ENCODE assay signal across 1 cellular context in genomic region chr2:8500124-8501054, GRCh38.
TF ChIP-seq lines count a peak whose summit lies in the region.

No MANE protein-coding gene starts in this region.

TF ChIP-seq in HepG2, 621 proteins besides CTCF, POLR2A, EP300 and RAD21 (continues in another document):
- TF ChIP-seq AGO1 (IDR thresholded peaks at IDR 0.05; ENCODE audit: low read depth, low read length, poor library complexity, severe bottlenecking) (no peak), FOXO1 (CRISPR knock-in tag; IDR thresholded peaks at IDR 0.05) (peak; percentile 43; the same call in 1 of the 2 replicates), ZNF761 (CRISPR knock-in tag; conservative IDR thresholded peaks at IDR 0.05) (no peak), ETS1 (CRISPR knock-in tag; IDR thresholded peaks at IDR 0.05) (no peak), KAT7 (CRISPR knock-in tag; IDR thresholded peaks at IDR 0.05; ENCODE audit: borderline replicate concordance) (no peak), JUNB (CRISPR knock-in tag; IDR thresholded peaks at IDR 0.05; ENCODE audit: borderline replicate concordance) (no peak), ZNF713 (CRISPR knock-in tag; IDR thresholded peaks at IDR 0.05) (no peak), EHMT2 (IDR thresholded peaks at IDR 0.05; ENCODE audit: borderline replicate concordance, low read depth, low read length) (no peak), SMARCC2 (IDR thresholded peaks at IDR 0.05) (no peak), NR3C1 (CRISPR knock-in tag; IDR thresholded peaks at IDR 0.05) (no peak), ZNF639 (CRISPR knock-in tag; conservative IDR thresholded peaks at IDR 0.05) (no peak), ZSCAN21 (CRISPR knock-in tag; IDR thresholded peaks at IDR 0.05; ENCODE audit: borderline replicate concordance) (no peak; the same call in 1 of the 2 replicates), HDAC2 (CRISPR knock-in tag; IDR thresholded peaks at IDR 0.05) (peak; percentile 65; the same call in 1 of the 2 replicates), ZNF263 (CRISPR knock-in tag; IDR thresholded peaks at IDR 0.05) (no peak), BRD4 (CRISPR knock-in tag; IDR thresholded peaks at IDR 0.05) (no peak), MYNN (CRISPR knock-in tag; IDR thresholded peaks at IDR 0.05; ENCODE audit: low read depth) (no peak), EED (CRISPR knock-in tag; IDR thresholded peaks at IDR 0.05) (no peak), ZBTB7A (CRISPR knock-in tag; IDR thresholded peaks at IDR 0.05) (no peak), ZNF879 (CRISPR knock-in tag; IDR thresholded peaks at IDR 0.05) (0 out of 2 replicates have a peak, but pooled peaks have one; percentile 39), ZBTB8A (CRISPR knock-in tag; IDR thresholded peaks at IDR 0.05; ENCODE audit: borderline replicate concordance, low read depth) (no peak), ZNF543 (CRISPR knock-in tag; IDR thresholded peaks at IDR 0.05) (no peak), ZNF24 (IDR thresholded peaks at IDR 0.05) (no peak), KIAA2018 (CRISPR knock-in tag; IDR thresholded peaks at IDR 0.05; ENCODE audit: borderline replicate concordance) (no peak), ZNF431 (CRISPR knock-in tag; IDR thresholded peaks at IDR 0.05; ENCODE audit: borderline replicate concordance, low read depth) (0 out of 2 replicates have a peak, but pooled peaks have one; percentile 23), SMARCE1 (IDR thresholded peaks at IDR 0.05; ENCODE audit: borderline replicate concordance) (no peak), PCBP2 (optimal IDR thresholded peaks at IDR 0.05; ENCODE audit: low read depth, low read length, poor library complexity, severe bottlenecking) (no peak), ZNF784 (CRISPR knock-in tag; IDR thresholded peaks at IDR 0.05; ENCODE audit: borderline replicate concordance) (no peak), ZNF672 (CRISPR knock-in tag; IDR thresholded peaks at IDR 0.05) (no peak), SALL2 (CRISPR knock-in tag; IDR thresholded peaks at IDR 0.05) (no peak), TEF (CRISPR knock-in tag; IDR thresholded peaks at IDR 0.05) (no peak), ZBTB42 (CRISPR knock-in tag; IDR thresholded peaks at IDR 0.05) (no peak), ZNF674 (CRISPR knock-in tag; IDR thresholded peaks at IDR 0.05; ENCODE audit: low read depth) (no peak), ZNF782 (CRISPR knock-in tag; IDR thresholded peaks at IDR 0.05; ENCODE audit: borderline replicate concordance) (no peak), ATM (IDR thresholded peaks at IDR 0.05; ENCODE audit: borderline replicate concordance) (no peak), FOXC1 (CRISPR knock-in tag; IDR thresholded peaks at IDR 0.05; ENCODE audit: borderline replicate concordance) (peak; percentile 31; the same call in 1 of the 2 replicates), ETV6 (CRISPR knock-in tag; conservative IDR thresholded peaks at IDR 0.05) (no peak), TP53 (CRISPR knock-in tag; conservative IDR thresholded peaks at IDR 0.05) (no peak), ZNF816 (CRISPR knock-in tag; IDR thresholded peaks at IDR 0.05; ENCODE audit: borderline replicate concordance) (no peak), ISL2 (CRISPR knock-in tag; IDR thresholded peaks at IDR 0.05) (peak; percentile 71; the same call in 1 of the 2 replicates), ZNF777 (CRISPR knock-in tag; IDR thresholded peaks at IDR 0.05) (no peak), MIXL1 (CRISPR knock-in tag; IDR thresholded peaks at IDR 0.05) (no peak; the same call in 1 of the 2 replicates), GPN1 (CRISPR knock-in tag; IDR thresholded peaks at IDR 0.05; ENCODE audit: borderline replicate concordance) (no peak), U2AF2 (IDR thresholded peaks at IDR 0.05; ENCODE audit: low read depth, low read length) (no peak), FUBP1 (CRISPR knock-in tag; IDR thresholded peaks at IDR 0.05; ENCODE audit: borderline replicate concordance) (no peak), FIP1L1 (IDR thresholded peaks at IDR 0.05; ENCODE audit: borderline replicate concordance, insufficient read depth, low read depth, low read length) (no peak), ZNF280D (CRISPR knock-in tag; IDR thresholded peaks at IDR 0.05) (no peak), GLMP (CRISPR knock-in tag; IDR thresholded peaks at IDR 0.05; ENCODE audit: borderline replicate concordance) (no peak)
